1 cellular context compared by ENCODE assay signal in the genomic region with DNA sequence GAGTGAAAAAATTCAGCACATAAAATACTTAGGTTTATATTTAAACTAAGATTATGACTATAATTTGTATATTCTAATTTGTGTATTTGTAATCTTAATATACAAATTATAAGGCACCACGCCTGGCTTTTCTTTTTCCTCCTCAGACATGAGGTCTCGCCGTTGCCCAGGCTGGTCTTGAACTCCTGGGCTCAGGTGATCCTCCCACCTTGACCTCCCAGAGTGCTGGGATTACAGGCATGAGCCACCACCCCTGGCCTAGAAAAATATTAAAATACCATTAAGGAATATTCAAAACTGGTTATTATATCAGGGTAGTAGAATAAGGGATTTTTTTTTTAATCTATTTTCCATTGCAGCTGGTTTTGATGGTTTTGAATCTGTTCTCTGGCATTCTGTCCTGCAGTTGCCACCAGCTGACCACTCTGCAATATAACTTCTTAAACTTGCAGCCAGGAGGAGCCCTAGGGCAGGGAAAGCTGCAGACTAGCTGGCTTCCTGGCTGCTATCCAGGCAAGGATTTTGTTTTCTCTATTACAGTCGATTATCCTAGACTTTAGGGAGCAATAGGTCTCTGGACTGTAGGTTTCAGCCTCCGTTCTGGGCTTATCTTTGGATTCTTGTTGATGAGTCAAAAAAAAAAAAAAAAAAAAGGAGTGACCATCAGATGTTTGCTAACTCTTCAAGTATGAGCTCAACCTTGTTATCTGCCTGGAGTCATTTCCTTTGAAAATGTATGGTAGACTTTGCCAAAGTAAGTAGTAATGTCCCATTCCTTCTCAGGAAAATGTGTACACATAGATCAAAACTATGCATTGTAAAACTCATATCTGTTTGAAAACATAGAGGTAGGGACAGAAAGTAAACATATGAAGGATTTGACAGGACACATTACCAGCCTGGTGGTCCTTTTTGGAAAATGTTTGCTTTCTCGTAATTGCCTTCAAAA.
TF ChIP-seq lines count a peak whose summit lies in the region.

No MANE protein-coding gene starts in this region.

TF ChIP-seq in HepG2, 621 proteins besides CTCF, POLR2A, EP300 and RAD21 (continued from another document and continues in another):
- TF ChIP-seq, protein P1, sequence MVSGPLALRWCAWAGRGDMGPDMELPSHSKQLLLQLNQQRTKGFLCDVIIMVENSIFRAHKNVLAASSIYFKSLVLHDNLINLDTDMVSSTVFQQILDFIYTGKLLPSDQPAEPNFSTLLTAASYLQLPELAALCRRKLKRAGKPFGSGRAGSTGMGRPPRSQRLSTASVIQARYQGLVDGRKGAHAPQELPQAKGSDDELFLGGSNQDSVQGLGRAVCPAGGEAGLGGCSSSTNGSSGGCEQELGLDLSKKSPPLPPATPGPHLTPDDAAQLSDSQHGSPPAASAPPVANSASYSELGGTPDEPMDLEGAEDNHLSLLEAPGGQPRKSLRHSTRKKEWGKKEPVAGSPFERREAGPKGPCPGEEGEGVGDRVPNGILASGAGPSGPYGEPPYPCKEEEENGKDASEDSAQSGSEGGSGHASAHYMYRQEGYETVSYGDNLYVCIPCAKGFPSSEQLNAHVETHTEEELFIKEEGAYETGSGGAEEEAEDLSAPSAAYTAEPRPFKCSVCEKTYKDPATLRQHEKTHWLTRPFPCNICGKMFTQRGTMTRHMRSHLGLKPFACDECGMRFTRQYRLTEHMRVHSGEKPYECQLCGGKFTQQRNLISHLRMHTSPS (CRISPR knock-in tag; IDR thresholded peaks at IDR 0.05; ENCODE audit: low read depth): no peak
- TF ChIP-seq TSC22D2 (CRISPR knock-in tag; IDR thresholded peaks at IDR 0.05; ENCODE audit: borderline replicate concordance): no peak
- TF ChIP-seq, protein P2, sequence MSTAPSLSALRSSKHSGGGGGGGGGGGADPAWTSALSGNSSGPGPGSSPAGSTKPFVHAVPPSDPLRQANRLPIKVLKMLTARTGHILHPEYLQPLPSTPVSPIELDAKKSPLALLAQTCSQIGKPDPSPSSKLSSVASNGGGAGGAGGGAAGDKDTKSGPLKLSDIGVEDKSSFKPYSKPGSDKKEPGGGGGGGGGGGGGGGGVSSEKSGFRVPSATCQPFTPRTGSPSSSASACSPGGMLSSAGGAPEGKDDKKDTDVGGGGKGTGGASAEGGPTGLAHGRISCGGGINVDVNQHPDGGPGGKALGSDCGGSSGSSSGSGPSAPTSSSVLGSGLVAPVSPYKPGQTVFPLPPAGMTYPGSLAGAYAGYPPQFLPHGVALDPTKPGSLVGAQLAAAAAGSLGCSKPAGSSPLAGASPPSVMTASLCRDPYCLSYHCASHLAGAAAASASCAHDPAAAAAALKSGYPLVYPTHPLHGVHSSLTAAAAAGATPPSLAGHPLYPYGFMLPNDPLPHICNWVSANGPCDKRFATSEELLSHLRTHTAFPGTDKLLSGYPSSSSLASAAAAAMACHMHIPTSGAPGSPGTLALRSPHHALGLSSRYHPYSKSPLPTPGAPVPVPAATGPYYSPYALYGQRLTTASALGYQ (CRISPR knock-in tag; IDR thresholded peaks at IDR 0.05): no peak
- no peak for TF ChIP-seq FOXO1 (CRISPR knock-in tag; IDR thresholded peaks at IDR 0.05)
- peak; percentile 51 for TF ChIP-seq IRF2 (CRISPR knock-in tag; IDR thresholded peaks at IDR 0.05)
- TF ChIP-seq ERF (CRISPR knock-in tag; IDR thresholded peaks at IDR 0.05): peak; percentile 67; the same call in 1 of the 2 replicates
- TF ChIP-seq TARDBP (CRISPR knock-in tag; IDR thresholded peaks at IDR 0.05): peak; percentile 33; the same call in 1 of the 2 replicates
- TF ChIP-seq, protein P3, sequence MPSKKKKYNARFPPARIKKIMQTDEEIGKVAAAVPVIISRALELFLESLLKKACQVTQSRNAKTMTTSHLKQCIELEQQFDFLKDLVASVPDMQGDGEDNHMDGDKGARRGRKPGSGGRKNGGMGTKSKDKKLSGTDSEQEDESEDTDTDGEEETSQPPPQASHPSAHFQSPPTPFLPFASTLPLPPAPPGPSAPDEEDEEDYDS (CRISPR knock-in tag; IDR thresholded peaks at IDR 0.05): no peak
- no peak for TF ChIP-seq ZNF724P (CRISPR knock-in tag; IDR thresholded peaks at IDR 0.05; ENCODE audit: borderline replicate concordance)
- no peak for TF ChIP-seq ZNF670 (CRISPR knock-in tag; IDR thresholded peaks at IDR 0.05; ENCODE audit: borderline replicate concordance)
- no peak for TF ChIP-seq ZNF678 (CRISPR knock-in tag; IDR thresholded peaks at IDR 0.05)
- TF ChIP-seq, protein P4, sequence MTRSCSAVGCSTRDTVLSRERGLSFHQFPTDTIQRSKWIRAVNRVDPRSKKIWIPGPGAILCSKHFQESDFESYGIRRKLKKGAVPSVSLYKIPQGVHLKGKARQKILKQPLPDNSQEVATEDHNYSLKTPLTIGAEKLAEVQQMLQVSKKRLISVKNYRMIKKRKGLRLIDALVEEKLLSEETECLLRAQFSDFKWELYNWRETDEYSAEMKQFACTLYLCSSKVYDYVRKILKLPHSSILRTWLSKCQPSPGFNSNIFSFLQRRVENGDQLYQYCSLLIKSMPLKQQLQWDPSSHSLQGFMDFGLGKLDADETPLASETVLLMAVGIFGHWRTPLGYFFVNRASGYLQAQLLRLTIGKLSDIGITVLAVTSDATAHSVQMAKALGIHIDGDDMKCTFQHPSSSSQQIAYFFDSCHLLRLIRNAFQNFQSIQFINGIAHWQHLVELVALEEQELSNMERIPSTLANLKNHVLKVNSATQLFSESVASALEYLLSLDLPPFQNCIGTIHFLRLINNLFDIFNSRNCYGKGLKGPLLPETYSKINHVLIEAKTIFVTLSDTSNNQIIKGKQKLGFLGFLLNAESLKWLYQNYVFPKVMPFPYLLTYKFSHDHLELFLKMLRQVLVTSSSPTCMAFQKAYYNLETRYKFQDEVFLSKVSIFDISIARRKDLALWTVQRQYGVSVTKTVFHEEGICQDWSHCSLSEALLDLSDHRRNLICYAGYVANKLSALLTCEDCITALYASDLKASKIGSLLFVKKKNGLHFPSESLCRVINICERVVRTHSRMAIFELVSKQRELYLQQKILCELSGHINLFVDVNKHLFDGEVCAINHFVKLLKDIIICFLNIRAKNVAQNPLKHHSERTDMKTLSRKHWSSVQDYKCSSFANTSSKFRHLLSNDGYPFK (CRISPR knock-in tag; IDR thresholded peaks at IDR 0.05; ENCODE audit: borderline replicate concordance): no peak
- no peak for TF ChIP-seq KDM3A (CRISPR knock-in tag; IDR thresholded peaks at IDR 0.05; ENCODE audit: low read depth)
- no peak for TF ChIP-seq NRL (CRISPR knock-in tag; IDR thresholded peaks at IDR 0.05; ENCODE audit: borderline replicate concordance)
- no peak for TF ChIP-seq ZBTB21 (CRISPR knock-in tag; IDR thresholded peaks at IDR 0.05)
- TF ChIP-seq ZNF264 (CRISPR knock-in tag; IDR thresholded peaks at IDR 0.05): no peak
- TF ChIP-seq, protein P5, sequence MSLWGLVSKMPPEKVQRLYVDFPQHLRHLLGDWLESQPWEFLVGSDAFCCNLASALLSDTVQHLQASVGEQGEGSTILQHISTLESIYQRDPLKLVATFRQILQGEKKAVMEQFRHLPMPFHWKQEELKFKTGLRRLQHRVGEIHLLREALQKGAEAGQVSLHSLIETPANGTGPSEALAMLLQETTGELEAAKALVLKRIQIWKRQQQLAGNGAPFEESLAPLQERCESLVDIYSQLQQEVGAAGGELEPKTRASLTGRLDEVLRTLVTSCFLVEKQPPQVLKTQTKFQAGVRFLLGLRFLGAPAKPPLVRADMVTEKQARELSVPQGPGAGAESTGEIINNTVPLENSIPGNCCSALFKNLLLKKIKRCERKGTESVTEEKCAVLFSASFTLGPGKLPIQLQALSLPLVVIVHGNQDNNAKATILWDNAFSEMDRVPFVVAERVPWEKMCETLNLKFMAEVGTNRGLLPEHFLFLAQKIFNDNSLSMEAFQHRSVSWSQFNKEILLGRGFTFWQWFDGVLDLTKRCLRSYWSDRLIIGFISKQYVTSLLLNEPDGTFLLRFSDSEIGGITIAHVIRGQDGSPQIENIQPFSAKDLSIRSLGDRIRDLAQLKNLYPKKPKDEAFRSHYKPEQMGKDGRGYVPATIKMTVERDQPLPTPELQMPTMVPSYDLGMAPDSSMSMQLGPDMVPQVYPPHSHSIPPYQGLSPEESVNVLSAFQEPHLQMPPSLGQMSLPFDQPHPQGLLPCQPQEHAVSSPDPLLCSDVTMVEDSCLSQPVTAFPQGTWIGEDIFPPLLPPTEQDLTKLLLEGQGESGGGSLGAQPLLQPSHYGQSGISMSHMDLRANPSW (CRISPR knock-in tag; IDR thresholded peaks at IDR 0.05; ENCODE audit: borderline replicate concordance): no peak
- TF ChIP-seq, protein P6, sequence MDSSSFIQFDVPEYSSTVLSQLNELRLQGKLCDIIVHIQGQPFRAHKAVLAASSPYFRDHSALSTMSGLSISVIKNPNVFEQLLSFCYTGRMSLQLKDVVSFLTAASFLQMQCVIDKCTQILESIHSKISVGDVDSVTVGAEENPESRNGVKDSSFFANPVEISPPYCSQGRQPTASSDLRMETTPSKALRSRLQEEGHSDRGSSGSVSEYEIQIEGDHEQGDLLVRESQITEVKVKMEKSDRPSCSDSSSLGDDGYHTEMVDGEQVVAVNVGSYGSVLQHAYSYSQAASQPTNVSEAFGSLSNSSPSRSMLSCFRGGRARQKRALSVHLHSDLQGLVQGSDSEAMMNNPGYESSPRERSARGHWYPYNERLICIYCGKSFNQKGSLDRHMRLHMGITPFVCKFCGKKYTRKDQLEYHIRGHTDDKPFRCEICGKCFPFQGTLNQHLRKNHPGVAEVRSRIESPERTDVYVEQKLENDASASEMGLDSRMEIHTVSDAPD (CRISPR knock-in tag; IDR thresholded peaks at IDR 0.05): no peak
- TF ChIP-seq ZNF598 (CRISPR knock-in tag; IDR thresholded peaks at IDR 0.05; ENCODE audit: borderline replicate concordance): no peak
- no peak for TF ChIP-seq FIP1L1 (IDR thresholded peaks at IDR 0.05; ENCODE audit: borderline replicate concordance, insufficient read depth, low read depth, low read length)
- TF ChIP-seq ZNF7 (CRISPR knock-in tag; IDR thresholded peaks at IDR 0.05): no peak
- no peak for TF ChIP-seq ZNF263 (CRISPR knock-in tag; IDR thresholded peaks at IDR 0.05)
- no peak for TF ChIP-seq HOXA9 (CRISPR knock-in tag; IDR thresholded peaks at IDR 0.05; ENCODE audit: borderline replicate concordance)
- TF ChIP-seq GTF2F1 (IDR thresholded peaks at IDR 0.05; ENCODE audit: low read length): no peak
- TF ChIP-seq KAT8 (CRISPR knock-in tag; IDR thresholded peaks at IDR 0.05): peak; percentile 78
- 0 out of 2 replicates have a peak, but pooled peaks have one; percentile 5 for TF ChIP-seq NR2F6 (IDR thresholded peaks at IDR 0.05)
- TF ChIP-seq NR2F6 (CRISPR knock-in tag; IDR thresholded peaks at IDR 0.05): no peak; the same call in 1 of the 2 replicates
- TF ChIP-seq HCFC1 (IDR thresholded peaks at IDR 0.05; ENCODE audit: low read depth, low read length): no peak
- TF ChIP-seq, protein P7, sequence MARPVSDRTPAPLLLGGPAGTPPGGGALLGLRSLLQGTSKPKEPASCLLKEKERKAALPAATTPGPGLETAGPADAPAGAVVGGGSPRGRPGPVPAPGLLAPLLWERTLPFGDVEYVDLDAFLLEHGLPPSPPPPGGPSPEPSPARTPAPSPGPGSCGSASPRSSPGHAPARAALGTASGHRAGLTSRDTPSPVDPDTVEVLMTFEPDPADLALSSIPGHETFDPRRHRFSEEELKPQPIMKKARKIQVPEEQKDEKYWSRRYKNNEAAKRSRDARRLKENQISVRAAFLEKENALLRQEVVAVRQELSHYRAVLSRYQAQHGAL (CRISPR knock-in tag; IDR thresholded peaks at IDR 0.05; ENCODE audit: not compliant biosample characterization): no peak
- TF ChIP-seq ZNF256 (CRISPR knock-in tag; conservative IDR thresholded peaks at IDR 0.05): no peak
- no peak for TF ChIP-seq ZNF367 (CRISPR knock-in tag; IDR thresholded peaks at IDR 0.05; ENCODE audit: borderline replicate concordance)
- no peak for TF ChIP-seq ZNF17 (CRISPR knock-in tag; IDR thresholded peaks at IDR 0.05)
- TF ChIP-seq SMAD9 (CRISPR knock-in tag; IDR thresholded peaks at IDR 0.05): no peak
- TF ChIP-seq, protein P8, sequence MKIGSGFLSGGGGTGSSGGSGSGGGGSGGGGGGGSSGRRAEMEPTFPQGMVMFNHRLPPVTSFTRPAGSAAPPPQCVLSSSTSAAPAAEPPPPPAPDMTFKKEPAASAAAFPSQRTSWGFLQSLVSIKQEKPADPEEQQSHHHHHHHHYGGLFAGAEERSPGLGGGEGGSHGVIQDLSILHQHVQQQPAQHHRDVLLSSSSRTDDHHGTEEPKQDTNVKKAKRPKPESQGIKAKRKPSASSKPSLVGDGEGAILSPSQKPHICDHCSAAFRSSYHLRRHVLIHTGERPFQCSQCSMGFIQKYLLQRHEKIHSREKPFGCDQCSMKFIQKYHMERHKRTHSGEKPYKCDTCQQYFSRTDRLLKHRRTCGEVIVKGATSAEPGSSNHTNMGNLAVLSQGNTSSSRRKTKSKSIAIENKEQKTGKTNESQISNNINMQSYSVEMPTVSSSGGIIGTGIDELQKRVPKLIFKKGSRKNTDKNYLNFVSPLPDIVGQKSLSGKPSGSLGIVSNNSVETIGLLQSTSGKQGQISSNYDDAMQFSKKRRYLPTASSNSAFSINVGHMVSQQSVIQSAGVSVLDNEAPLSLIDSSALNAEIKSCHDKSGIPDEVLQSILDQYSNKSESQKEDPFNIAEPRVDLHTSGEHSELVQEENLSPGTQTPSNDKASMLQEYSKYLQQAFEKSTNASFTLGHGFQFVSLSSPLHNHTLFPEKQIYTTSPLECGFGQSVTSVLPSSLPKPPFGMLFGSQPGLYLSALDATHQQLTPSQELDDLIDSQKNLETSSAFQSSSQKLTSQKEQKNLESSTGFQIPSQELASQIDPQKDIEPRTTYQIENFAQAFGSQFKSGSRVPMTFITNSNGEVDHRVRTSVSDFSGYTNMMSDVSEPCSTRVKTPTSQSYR (CRISPR knock-in tag; IDR thresholded peaks at IDR 0.05; ENCODE audit: borderline replicate concordance): no peak
- no peak for TF ChIP-seq NPAS2 (CRISPR knock-in tag; IDR thresholded peaks at IDR 0.05; ENCODE audit: borderline replicate concordance)
- no peak for TF ChIP-seq ZBTB3 (CRISPR knock-in tag; IDR thresholded peaks at IDR 0.05; ENCODE audit: borderline replicate concordance, low read depth)
- no peak for TF ChIP-seq NR3C1 (CRISPR knock-in tag; IDR thresholded peaks at IDR 0.05)
- TF ChIP-seq, protein P9, sequence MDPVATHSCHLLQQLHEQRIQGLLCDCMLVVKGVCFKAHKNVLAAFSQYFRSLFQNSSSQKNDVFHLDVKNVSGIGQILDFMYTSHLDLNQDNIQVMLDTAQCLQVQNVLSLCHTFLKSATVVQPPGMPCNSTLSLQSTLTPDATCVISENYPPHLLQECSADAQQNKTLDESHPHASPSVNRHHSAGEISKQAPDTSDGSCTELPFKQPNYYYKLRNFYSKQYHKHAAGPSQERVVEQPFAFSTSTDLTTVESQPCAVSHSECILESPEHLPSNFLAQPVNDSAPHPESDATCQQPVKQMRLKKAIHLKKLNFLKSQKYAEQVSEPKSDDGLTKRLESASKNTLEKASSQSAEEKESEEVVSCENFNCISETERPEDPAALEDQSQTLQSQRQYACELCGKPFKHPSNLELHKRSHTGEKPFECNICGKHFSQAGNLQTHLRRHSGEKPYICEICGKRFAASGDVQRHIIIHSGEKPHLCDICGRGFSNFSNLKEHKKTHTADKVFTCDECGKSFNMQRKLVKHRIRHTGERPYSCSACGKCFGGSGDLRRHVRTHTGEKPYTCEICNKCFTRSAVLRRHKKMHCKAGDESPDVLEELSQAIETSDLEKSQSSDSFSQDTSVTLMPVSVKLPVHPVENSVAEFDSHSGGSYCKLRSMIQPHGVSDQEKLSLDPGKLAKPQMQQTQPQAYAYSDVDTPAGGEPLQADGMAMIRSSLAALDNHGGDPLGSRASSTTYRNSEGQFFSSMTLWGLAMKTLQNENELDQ (CRISPR knock-in tag; IDR thresholded peaks at IDR 0.05; ENCODE audit: borderline replicate concordance): no peak
- no peak for TF ChIP-seq EHMT2 (IDR thresholded peaks at IDR 0.05; ENCODE audit: borderline replicate concordance, low read depth, low read length)
- TF ChIP-seq KLF13 (CRISPR knock-in tag; IDR thresholded peaks at IDR 0.05): no peak
- no peak for TF ChIP-seq ZNF570 (CRISPR knock-in tag; IDR thresholded peaks at IDR 0.05; ENCODE audit: borderline replicate concordance)
- no peak for TF ChIP-seq ZNF777 (CRISPR knock-in tag; IDR thresholded peaks at IDR 0.05)
- TF ChIP-seq PCBP2 (optimal IDR thresholded peaks at IDR 0.05; ENCODE audit: low read depth, low read length, poor library complexity, severe bottlenecking): no peak
- no peak for TF ChIP-seq ZNF10 (CRISPR knock-in tag; IDR thresholded peaks at IDR 0.05; ENCODE audit: borderline replicate concordance, low read depth)
